In the genomic region with DNA sequence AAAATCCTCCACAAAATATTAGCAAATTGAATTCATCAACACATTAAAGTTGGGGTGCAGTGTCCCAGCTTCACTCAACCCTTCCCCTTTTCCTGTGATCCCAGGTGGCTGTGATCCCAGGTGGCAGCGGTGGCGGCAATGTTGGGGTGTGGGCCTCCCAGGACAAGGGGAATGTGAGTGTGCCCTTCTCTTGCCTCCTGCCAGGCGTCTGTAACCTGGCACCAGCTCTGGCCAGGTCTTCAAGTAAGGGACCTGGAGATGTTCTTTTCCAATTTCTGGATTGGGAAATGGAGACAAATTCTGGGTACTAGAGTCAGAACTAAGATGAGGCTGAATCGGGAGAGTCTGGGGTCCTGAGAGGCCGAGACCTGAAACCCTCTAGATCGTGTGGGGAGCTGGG, we compare ENCODE assay signal across 27 cellular contexts. TPM values are rescaled to one million over a fixed set of nuclear protein-coding genes. Genes with fewer than 3 reads are reported as not detected.
DNase-seq lines count a peak whose midpoint lies in the region; ATAC-seq, FAIRE-seq and TF ChIP-seq lines count a peak whose summit lies in the region.
"Had no signal": no experiment of that assay in that cellular context is flagged by ENCODE, and none has a peak within 500 bp of the region (broad histone marks: within the 10 kb centered on the region; RNA-seq: fewer than 3 reads in every experiment).

No MANE protein-coding gene starts in this region.

- H3K27me3 ChIP-seq in spleen (replicated peaks in 1 of 7) (no peaks in the 10 kb centered on the region), right lobe of liver (no peaks in the 10 kb centered on the region)
- H3K27me3 ChIP-seq: BE2C; BLaER1 treated with 17β-estradiol and CSF1 and Interleukin-3, amounts not matched to agents 10 nM and 100 nM had no signal

- peaks cover 17% of the 10 kb centered on the region for H3K4me1 Mint-ChIP-seq in activated CD4-positive, alpha-beta memory T cell treated with anti-CD3 and anti-CD28 coated beads, Interleukin-2, amount 10 ng/mL, durations not matched to agents 7 days and 5 days
- H3K4me1 Mint-ChIP-seq in activated CD4-positive, alpha-beta memory T cell treated with anti-CD3 and anti-CD28 coated beads for 36 hours (ENCODE audit: low read depth): peaks cover 9% of the 10 kb centered on the region
- H3K4me1 Mint-ChIP-seq: CD14-positive monocyte had no signal

- no peaks in the 10 kb centered on the region for H3K9me3 ChIP-seq in kidney (ENCODE audit: control insufficient read depth in 1 of 2, low read length in 2 of 2)
- H3K9me3 ChIP-seq in spleen: no peaks in the 10 kb centered on the region
- no peaks in the 10 kb centered on the region for H3K9me3 ChIP-seq in right lobe of liver
- H3K9me3 ChIP-seq: A549, BE2C had no signal

- no peaks in the 10 kb centered on the region for H3K36me3 ChIP-seq in kidney (ENCODE audit: control insufficient read depth in 1 of 2, insufficient read depth in 2 of 2, low read length in 2 of 2)
- no peaks in the 10 kb centered on the region for H3K36me3 ChIP-seq in spleen
- H3K36me3 ChIP-seq in right lobe of liver: no peaks in the 10 kb centered on the region
- H3K36me3 ChIP-seq: BE2C; BLaER1 treated with 17β-estradiol and CSF1 and Interleukin-3, amounts not matched to agents 10 nM and 100 nM had no signal

- DNase-seq in activated CD4-positive, alpha-beta memory T cell treated with anti-CD3 and anti-CD28 coated beads, Interleukin-2, amount 10 ng/mL, durations not matched to agents 7 days and 5 days: peak; percentile 5
- no peak for DNase-seq in activated CD4-positive, alpha-beta memory T cell treated with anti-CD3 and anti-CD28 coated beads for 36 hours
- DNase-seq in kidney (peak; percentile 41), spleen (peak; percentile 47), dermis blood vessel endothelial cell (no peak), right lobe of liver (no peak), GDM1 (lab: John Stamatoyannopoulos, UW) (no peak)
- DNase-seq: 8988T; ACHN; AML-193; BE2C; CD4-positive, alpha-beta T cell; CD8-positive, alpha-beta memory T cell; DMS 273 treated with DMSO at 0.1 percent for 48 hours; DMS79; EL; GF-D8; H9 had no signal

- TF ChIP-seq CTCF in kidney (IDR thresholded peaks at IDR 0.05; ENCODE audit: borderline replicate concordance, extremely low read depth, insufficient read depth) (no peak), spleen (IDR thresholded peaks at IDR 0.05 in 8 of 11, conservative IDR thresholded peaks at IDR 0.05 in 3 of 11) (no peak), right lobe of liver (IDR thresholded peaks at IDR 0.05) (no peak)

- POLR2A ChIA-PET in activated CD4-positive, alpha-beta memory T cell treated with anti-CD3 and anti-CD28 coated beads, Interleukin-2, amount 10 ng/mL, durations not matched to agents 7 days and 5 days (lab: Charles Lee): no interaction called here
- POLR2A ChIA-PET in activated CD4-positive, alpha-beta memory T cell treated with anti-CD3 and anti-CD28 coated beads for 36 hours (lab: Charles Lee): no interaction called here

- intact Hi-C loops in activated CD4-positive, alpha-beta memory T cell treated with anti-CD3 and anti-CD28 coated beads for 36 hours (cut with micrococcal nuclease): no loop called here
- intact Hi-C loops in kidney (cut with DNase I) (no loop called here), spleen (cut with DNase I; ENCODE audit: low total_unique reads) (no loop called here), right lobe of liver (cut with DNase I) (no loop called here)

- no peaks in the 10 kb centered on the region for H3K36me3 Mint-ChIP-seq in activated CD4-positive, alpha-beta memory T cell treated with anti-CD3 and anti-CD28 coated beads, Interleukin-2, amount 10 ng/mL, durations not matched to agents 7 days and 5 days (ENCODE audit: low read depth)
- H3K36me3 Mint-ChIP-seq in activated CD4-positive, alpha-beta memory T cell treated with anti-CD3 and anti-CD28 coated beads for 36 hours: no peaks in the 10 kb centered on the region
- H3K36me3 Mint-ChIP-seq: CD14-positive monocyte had no signal

- H3K27ac ChIP-seq in kidney (ENCODE audit: low read depth in 2 of 2, low read length in 2 of 2): no peak overlapping the region
- H3K27ac ChIP-seq in spleen: no peak overlapping the region
- H3K27ac ChIP-seq in right lobe of liver: no peak overlapping the region
- H3K27ac ChIP-seq: A549; BLaER1 treated with 17β-estradiol and CSF1 and Interleukin-3, amounts not matched to agents 10 nM and 100 nM had no signal

- CTCF ChIA-PET in activated CD4-positive, alpha-beta memory T cell treated with anti-CD3 and anti-CD28 coated beads, Interleukin-2, amount 10 ng/mL, durations not matched to agents 7 days and 5 days (lab: Charles Lee): no interaction called here
- CTCF ChIA-PET in activated CD4-positive, alpha-beta memory T cell treated with anti-CD3 and anti-CD28 coated beads for 36 hours (lab: Charles Lee): interaction anchor here (0.6 to 1.4 kb wide), 2 partner anchors 8 to 250 kb away, joined by 3 read pairs; no protein-coding TSS in a partner anchor

- H3K9me3 Mint-ChIP-seq in activated CD4-positive, alpha-beta memory T cell treated with anti-CD3 and anti-CD28 coated beads, Interleukin-2, amount 10 ng/mL, durations not matched to agents 7 days and 5 days: no peaks in the 10 kb centered on the region
- H3K9me3 Mint-ChIP-seq in activated CD4-positive, alpha-beta memory T cell treated with anti-CD3 and anti-CD28 coated beads for 36 hours: no peaks in the 10 kb centered on the region
- H3K9me3 Mint-ChIP-seq: CD4-positive, alpha-beta T cell; CD8-positive, alpha-beta memory T cell had no signal

- peaks cover 2% of the 10 kb centered on the region for H3K27me3 Mint-ChIP-seq in activated CD4-positive, alpha-beta memory T cell treated with anti-CD3 and anti-CD28 coated beads, Interleukin-2, amount 10 ng/mL, durations not matched to agents 7 days and 5 days
- no peaks in the 10 kb centered on the region for H3K27me3 Mint-ChIP-seq in activated CD4-positive, alpha-beta memory T cell treated with anti-CD3 and anti-CD28 coated beads for 36 hours
- H3K27me3 Mint-ChIP-seq: CD4-positive, alpha-beta T cell had no signal

- WGBS in spleen, 5 donors: 84 to 96% (median 88%) methylated on average over 6 of the region's 6 CpGs
- no CpG with 5 or more reads among the region's 6 CpGs for WGBS in right lobe of liver (ENCODE audit: insufficient coverage, low coverage, low lambda C conversion rate, missing lambda C conversion rate)

- no peak for FAIRE-seq in kidney (lab: Jason Lieb, UNC)
- FAIRE-seq: A549, D721Med, GM12891, GM18507 had no signal

- H3K4me3 Mint-ChIP-seq in activated CD4-positive, alpha-beta memory T cell treated with anti-CD3 and anti-CD28 coated beads, Interleukin-2, amount 10 ng/mL, durations not matched to agents 7 days and 5 days: no peak overlapping the region
- H3K4me3 Mint-ChIP-seq in activated CD4-positive, alpha-beta memory T cell treated with anti-CD3 and anti-CD28 coated beads for 36 hours: no peak overlapping the region
- H3K4me3 Mint-ChIP-seq: CD14-positive monocyte; CD4-positive, alpha-beta T cell; CD8-positive, alpha-beta memory T cell; GM23338; H9 had no signal

- no peaks in the 10 kb centered on the region for H3K4me1 ChIP-seq in kidney (ENCODE audit: control insufficient read depth in 1 of 2, insufficient read depth in 1 of 2, low read depth in 1 of 2, low read length in 2 of 2)
- no peaks in the 10 kb centered on the region for H3K4me1 ChIP-seq in spleen
- H3K4me1 ChIP-seq in right lobe of liver: no peaks in the 10 kb centered on the region
- H3K4me1 ChIP-seq: A549, BE2C had no signal

- H3K27ac Mint-ChIP-seq in activated CD4-positive, alpha-beta memory T cell treated with anti-CD3 and anti-CD28 coated beads, Interleukin-2, amount 10 ng/mL, durations not matched to agents 7 days and 5 days: no peak overlapping the region
- no peak overlapping the region for H3K27ac Mint-ChIP-seq in activated CD4-positive, alpha-beta memory T cell treated with anti-CD3 and anti-CD28 coated beads for 36 hours
- H3K27ac Mint-ChIP-seq: CD14-positive monocyte; CD4-positive, alpha-beta T cell; CD8-positive, alpha-beta memory T cell; GM23338; H9 had no signal

- H3K4me3 ChIP-seq in kidney (ENCODE audit: low read length in 2 of 2) (no peak overlapping the region), spleen (no peak overlapping the region), right lobe of liver (no peak overlapping the region)
- H3K4me3 ChIP-seq: A549; BLaER1 treated with 17β-estradiol and CSF1 and Interleukin-3, amounts not matched to agents 10 nM and 100 nM; GM23338 had no signal

- no peak overlapping the region for H3K9ac ChIP-seq in kidney (ENCODE audit: low read length in 2 of 2)
- H3K9ac ChIP-seq: BLaER1 treated with 17β-estradiol and CSF1 and Interleukin-3, amounts not matched to agents 10 nM and 100 nM had no signal

- no peak for ATAC-seq in right lobe of liver
- ATAC-seq: A549, GM23338, HCT116 had no signal

- no peak for TF ChIP-seq POLR2A in spleen (IDR thresholded peaks at IDR 0.05)
- TF ChIP-seq POLR2A in right lobe of liver (IDR thresholded peaks at IDR 0.05): no peak

RNA-seq across cellular contexts. Expression of a gene that starts 20.1 kb away (rescaled TPM):
- not detected for total RNA-seq in activated CD4-positive, alpha-beta memory T cell treated with anti-CD3 and anti-CD28 coated beads, Interleukin-2, amount 10 ng/mL, durations not matched to agents 7 days and 5 days
- not detected for total RNA-seq in activated CD4-positive, alpha-beta memory T cell treated with anti-CD3 and anti-CD28 coated beads for 36 hours
- total RNA-seq in kidney (0.06 TPM), spleen (under 1 TPM in 2 of 7 donors, not detected in 5; 0.35 to 0.61 TPM), dermis blood vessel endothelial cell (not detected in 2 replicates), right lobe of liver (1 to 10 TPM in 2 of 6 experiments, under 1 TPM in 4; 0.35 to 1.6 (median 0.72) TPM)
- polyA plus RNA-seq in kidney (ENCODE audit: insufficient read depth, low read depth, low replicate concordance) (not detected), spleen (under 1 TPM in 1 of 3 donors, not detected in 2; 0.03 TPM)
- total RNA-seq: H4 had no signal
- polyA plus RNA-seq: CD14-positive monocyte; CD8-positive, alpha-beta memory T cell had no signal

Comparison
In these comparisons a context has a peak if more than half of its experiments do, and no peak if none do; other contexts are left out.
1. DNase-seq: peak in activated CD4-positive, alpha-beta memory T cell treated with anti-CD3 and anti-CD28 coated beads, Interleukin-2, amount 10 ng/mL, durations not matched to agents 7 days and 5 days (single experiment), kidney (single experiment) and spleen (single experiment); none in activated CD4-positive, alpha-beta memory T cell treated with anti-CD3 and anti-CD28 coated beads for 36 hours (single experiment), dermis blood vessel endothelial cell (single experiment), right lobe of liver (0 of 3) and GDM1 (single experiment).